ENCODE assay signal across 1 cellular context in genomic region chr22:19292262-19293230, GRCh38.
TF ChIP-seq lines count a peak whose summit lies in the region.

No MANE protein-coding gene starts in this region.

TF ChIP-seq in K562, 482 proteins besides CTCF, POLR2A, EP300 and RAD21 (continued from another document and continues in another):
- TF ChIP-seq ZNF263 (CRISPR knock-in tag; IDR thresholded peaks at IDR 0.05; ENCODE audit: borderline replicate concordance) (no peak), HNRNPUL1 (IDR thresholded peaks at IDR 0.05; ENCODE audit: low read length) (0 out of 2 replicates have a peak, but pooled peaks have one; percentile 17), LEF1 (IDR thresholded peaks at IDR 0.05) (no peak), HOMEZ (CRISPR knock-in tag; IDR thresholded peaks at IDR 0.05) (no peak), NBN (IDR thresholded peaks at IDR 0.05; ENCODE audit: low read depth) (no peak), POLR2H (tag; IDR thresholded peaks at IDR 0.05; ENCODE audit: low read depth) (no peak), ZKSCAN8 (CRISPR knock-in tag; IDR thresholded peaks at IDR 0.05) (no peak), SMAD2 (IDR thresholded peaks at IDR 0.05; ENCODE audit: low read depth, low read length) (0 out of 2 replicates have a peak, but pooled peaks have one; percentile 56), RFX5 (IDR thresholded peaks at IDR 0.05; ENCODE audit: low read depth, low read length) (no peak), TFAM (CRISPR knock-in tag; conservative IDR thresholded peaks at IDR 0.05) (no peak), TCF7 (IDR thresholded peaks at IDR 0.05; ENCODE audit: borderline replicate concordance) (no peak), SETDB1 (IDR thresholded peaks at IDR 0.05; ENCODE audit: low read length) (peak; percentile 67), RFX1 (IDR thresholded peaks at IDR 0.05) (no peak), KLF1 (tag; IDR thresholded peaks at IDR 0.05) (no peak), SIN3B (IDR thresholded peaks at IDR 0.05; ENCODE audit: low read depth) (no peak), ZNF444 (CRISPR knock-in tag; IDR thresholded peaks at IDR 0.05) (no peak), PHF8 (IDR thresholded peaks at IDR 0.05; ENCODE audit: borderline replicate concordance, low read length) (no peak), ZNF695 (CRISPR knock-in tag; IDR thresholded peaks at IDR 0.05) (no peak; the same call in 1 of the 2 replicates), THAP12 (CRISPR knock-in tag; IDR thresholded peaks at IDR 0.05) (peak; percentile 39; the same call in 1 of the 2 replicates), GTF2F1 (IDR thresholded peaks at IDR 0.05; ENCODE audit: low read depth, low read length) (no peak), MYBL2 (IDR thresholded peaks at IDR 0.05; ENCODE audit: low read depth) (no peak), MYBL2 (CRISPR knock-in tag; IDR thresholded peaks at IDR 0.05; ENCODE audit: borderline replicate concordance) (no peak), FOXJ2 (tag; IDR thresholded peaks at IDR 0.05) (no peak), KLF16 (IDR thresholded peaks at IDR 0.05) (no peak), DDX20 (tag; IDR thresholded peaks at IDR 0.05; ENCODE audit: low read depth) (no peak), NCOA4 (IDR thresholded peaks at IDR 0.05; ENCODE audit: partially characterized antibody) (no peak), ZEB2 (IDR thresholded peaks at IDR 0.05) (peak; percentile 89; the same call in 1 of the 2 replicates), BRD9 (IDR thresholded peaks at IDR 0.05; ENCODE audit: low read depth, partially characterized antibody) (no peak), ASH1L (IDR thresholded peaks at IDR 0.05; ENCODE audit: borderline replicate concordance, low read depth, partially characterized antibody) (no peak), ZNF778 (CRISPR knock-in tag; IDR thresholded peaks at IDR 0.05) (no peak), HMG20B (CRISPR knock-in tag; IDR thresholded peaks at IDR 0.05) (no peak), SUPT5H (IDR thresholded peaks at IDR 0.05) (0 out of 2 replicates have a peak, but pooled peaks have one; percentile 18), ZC3H11A (IDR thresholded peaks at IDR 0.05; ENCODE audit: low read depth, low read length) (no peak), TOE1 (IDR thresholded peaks at IDR 0.05; ENCODE audit: borderline replicate concordance) (peak; percentile 57; the same call in 1 of the 2 replicates), TOE1 (CRISPR knock-in tag; IDR thresholded peaks at IDR 0.05; ENCODE audit: borderline replicate concordance, low read depth) (0 out of 2 replicates have a peak, but pooled peaks have one; percentile 1), LCOR (CRISPR knock-in tag; IDR thresholded peaks at IDR 0.05) (no peak), SOX6 (IDR thresholded peaks at IDR 0.05) (no peak), OTX1 (CRISPR knock-in tag; IDR thresholded peaks at IDR 0.05) (0 out of 2 replicates have a peak, but pooled peaks have one; percentile 10), PCBP2 (IDR thresholded peaks at IDR 0.05; ENCODE audit: low read depth, low read length, poor library complexity, severe bottlenecking) (no peak), CBX5 (IDR thresholded peaks at IDR 0.05; ENCODE audit: borderline replicate concordance, low read depth) (no peak)
- TF ChIP-seq, protein P1, sequence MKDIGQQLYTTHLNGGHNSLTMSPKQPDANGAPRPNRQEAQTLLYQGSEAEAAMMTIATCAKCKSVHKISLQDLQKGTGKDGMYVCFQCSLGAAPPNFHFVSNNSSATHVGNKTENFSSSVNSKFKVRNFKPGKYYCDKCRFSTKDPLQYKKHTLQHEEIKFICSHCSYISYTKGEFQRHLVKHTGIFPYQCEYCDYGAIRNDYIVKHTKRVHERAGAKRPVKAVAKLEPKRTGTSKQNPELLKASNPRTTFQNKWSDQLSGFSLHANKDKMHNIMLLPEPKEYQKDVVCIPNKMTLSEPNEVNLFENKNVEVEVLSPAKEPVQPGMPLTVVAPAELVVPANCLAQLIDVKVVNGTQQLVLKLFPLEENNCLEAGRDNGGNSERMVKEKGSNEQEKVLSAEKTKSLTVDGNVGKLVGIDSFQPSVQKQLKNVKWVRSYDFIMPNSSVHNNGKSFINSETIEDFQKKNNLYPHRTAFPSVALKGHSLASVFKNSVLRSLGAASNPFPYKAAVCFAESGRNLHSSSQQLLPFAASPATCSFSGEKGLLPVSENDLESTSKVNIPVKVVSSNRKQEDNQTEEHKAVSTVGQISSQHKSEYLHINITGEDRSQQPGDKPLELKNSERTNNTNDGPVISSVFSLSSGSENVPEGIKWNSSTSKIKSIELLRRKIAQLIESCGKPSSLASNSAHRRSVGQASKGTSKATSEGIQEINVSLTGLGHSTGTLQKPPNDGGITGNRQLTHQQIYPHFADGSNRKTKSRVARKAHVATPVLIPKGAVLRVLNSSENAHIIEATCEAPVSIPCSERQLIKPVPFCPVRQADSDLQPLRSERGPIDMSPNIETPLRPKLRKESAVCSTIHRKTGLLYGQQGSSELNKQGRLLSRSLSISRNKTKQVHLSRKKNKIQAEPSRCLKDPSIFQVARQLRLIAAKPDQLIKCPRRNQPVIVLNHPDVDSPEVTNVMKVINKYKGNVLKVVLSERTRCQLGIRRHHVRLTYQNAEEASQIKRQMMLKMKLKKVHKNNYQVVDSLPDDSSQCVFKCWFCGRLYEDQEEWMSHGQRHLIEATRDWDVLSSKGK (CRISPR knock-in tag; IDR thresholded peaks at IDR 0.05): no peak
- TF ChIP-seq, protein P2, sequence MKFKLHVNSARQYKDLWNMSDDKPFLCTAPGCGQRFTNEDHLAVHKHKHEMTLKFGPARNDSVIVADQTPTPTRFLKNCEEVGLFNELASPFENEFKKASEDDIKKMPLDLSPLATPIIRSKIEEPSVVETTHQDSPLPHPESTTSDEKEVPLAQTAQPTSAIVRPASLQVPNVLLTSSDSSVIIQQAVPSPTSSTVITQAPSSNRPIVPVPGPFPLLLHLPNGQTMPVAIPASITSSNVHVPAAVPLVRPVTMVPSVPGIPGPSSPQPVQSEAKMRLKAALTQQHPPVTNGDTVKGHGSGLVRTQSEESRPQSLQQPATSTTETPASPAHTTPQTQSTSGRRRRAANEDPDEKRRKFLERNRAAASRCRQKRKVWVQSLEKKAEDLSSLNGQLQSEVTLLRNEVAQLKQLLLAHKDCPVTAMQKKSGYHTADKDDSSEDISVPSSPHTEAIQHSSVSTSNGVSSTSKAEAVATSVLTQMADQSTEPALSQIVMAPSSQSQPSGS (CRISPR knock-in tag; IDR thresholded peaks at IDR 0.05): no peak
- TF ChIP-seq, protein P3, sequence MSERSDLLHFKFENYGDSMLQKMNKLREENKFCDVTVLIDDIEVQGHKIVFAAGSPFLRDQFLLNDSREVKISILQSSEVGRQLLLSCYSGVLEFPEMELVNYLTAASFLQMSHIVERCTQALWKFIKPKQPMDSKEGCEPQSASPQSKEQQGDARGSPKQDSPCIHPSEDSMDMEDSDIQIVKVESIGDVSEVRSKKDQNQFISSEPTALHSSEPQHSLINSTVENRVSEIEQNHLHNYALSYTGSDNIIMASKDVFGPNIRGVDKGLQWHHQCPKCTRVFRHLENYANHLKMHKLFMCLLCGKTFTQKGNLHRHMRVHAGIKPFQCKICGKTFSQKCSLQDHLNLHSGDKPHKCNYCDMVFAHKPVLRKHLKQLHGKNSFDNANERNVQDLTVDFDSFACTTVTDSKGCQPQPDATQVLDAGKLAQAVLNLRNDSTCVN (CRISPR knock-in tag; IDR thresholded peaks at IDR 0.05): no peak
- TF ChIP-seq, protein P4, sequence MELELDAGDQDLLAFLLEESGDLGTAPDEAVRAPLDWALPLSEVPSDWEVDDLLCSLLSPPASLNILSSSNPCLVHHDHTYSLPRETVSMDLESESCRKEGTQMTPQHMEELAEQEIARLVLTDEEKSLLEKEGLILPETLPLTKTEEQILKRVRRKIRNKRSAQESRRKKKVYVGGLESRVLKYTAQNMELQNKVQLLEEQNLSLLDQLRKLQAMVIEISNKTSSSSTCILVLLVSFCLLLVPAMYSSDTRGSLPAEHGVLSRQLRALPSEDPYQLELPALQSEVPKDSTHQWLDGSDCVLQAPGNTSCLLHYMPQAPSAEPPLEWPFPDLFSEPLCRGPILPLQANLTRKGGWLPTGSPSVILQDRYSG (tag; conservative IDR thresholded peaks at IDR 0.05; ENCODE audit: low read depth): no peak
- TF ChIP-seq, protein P5, sequence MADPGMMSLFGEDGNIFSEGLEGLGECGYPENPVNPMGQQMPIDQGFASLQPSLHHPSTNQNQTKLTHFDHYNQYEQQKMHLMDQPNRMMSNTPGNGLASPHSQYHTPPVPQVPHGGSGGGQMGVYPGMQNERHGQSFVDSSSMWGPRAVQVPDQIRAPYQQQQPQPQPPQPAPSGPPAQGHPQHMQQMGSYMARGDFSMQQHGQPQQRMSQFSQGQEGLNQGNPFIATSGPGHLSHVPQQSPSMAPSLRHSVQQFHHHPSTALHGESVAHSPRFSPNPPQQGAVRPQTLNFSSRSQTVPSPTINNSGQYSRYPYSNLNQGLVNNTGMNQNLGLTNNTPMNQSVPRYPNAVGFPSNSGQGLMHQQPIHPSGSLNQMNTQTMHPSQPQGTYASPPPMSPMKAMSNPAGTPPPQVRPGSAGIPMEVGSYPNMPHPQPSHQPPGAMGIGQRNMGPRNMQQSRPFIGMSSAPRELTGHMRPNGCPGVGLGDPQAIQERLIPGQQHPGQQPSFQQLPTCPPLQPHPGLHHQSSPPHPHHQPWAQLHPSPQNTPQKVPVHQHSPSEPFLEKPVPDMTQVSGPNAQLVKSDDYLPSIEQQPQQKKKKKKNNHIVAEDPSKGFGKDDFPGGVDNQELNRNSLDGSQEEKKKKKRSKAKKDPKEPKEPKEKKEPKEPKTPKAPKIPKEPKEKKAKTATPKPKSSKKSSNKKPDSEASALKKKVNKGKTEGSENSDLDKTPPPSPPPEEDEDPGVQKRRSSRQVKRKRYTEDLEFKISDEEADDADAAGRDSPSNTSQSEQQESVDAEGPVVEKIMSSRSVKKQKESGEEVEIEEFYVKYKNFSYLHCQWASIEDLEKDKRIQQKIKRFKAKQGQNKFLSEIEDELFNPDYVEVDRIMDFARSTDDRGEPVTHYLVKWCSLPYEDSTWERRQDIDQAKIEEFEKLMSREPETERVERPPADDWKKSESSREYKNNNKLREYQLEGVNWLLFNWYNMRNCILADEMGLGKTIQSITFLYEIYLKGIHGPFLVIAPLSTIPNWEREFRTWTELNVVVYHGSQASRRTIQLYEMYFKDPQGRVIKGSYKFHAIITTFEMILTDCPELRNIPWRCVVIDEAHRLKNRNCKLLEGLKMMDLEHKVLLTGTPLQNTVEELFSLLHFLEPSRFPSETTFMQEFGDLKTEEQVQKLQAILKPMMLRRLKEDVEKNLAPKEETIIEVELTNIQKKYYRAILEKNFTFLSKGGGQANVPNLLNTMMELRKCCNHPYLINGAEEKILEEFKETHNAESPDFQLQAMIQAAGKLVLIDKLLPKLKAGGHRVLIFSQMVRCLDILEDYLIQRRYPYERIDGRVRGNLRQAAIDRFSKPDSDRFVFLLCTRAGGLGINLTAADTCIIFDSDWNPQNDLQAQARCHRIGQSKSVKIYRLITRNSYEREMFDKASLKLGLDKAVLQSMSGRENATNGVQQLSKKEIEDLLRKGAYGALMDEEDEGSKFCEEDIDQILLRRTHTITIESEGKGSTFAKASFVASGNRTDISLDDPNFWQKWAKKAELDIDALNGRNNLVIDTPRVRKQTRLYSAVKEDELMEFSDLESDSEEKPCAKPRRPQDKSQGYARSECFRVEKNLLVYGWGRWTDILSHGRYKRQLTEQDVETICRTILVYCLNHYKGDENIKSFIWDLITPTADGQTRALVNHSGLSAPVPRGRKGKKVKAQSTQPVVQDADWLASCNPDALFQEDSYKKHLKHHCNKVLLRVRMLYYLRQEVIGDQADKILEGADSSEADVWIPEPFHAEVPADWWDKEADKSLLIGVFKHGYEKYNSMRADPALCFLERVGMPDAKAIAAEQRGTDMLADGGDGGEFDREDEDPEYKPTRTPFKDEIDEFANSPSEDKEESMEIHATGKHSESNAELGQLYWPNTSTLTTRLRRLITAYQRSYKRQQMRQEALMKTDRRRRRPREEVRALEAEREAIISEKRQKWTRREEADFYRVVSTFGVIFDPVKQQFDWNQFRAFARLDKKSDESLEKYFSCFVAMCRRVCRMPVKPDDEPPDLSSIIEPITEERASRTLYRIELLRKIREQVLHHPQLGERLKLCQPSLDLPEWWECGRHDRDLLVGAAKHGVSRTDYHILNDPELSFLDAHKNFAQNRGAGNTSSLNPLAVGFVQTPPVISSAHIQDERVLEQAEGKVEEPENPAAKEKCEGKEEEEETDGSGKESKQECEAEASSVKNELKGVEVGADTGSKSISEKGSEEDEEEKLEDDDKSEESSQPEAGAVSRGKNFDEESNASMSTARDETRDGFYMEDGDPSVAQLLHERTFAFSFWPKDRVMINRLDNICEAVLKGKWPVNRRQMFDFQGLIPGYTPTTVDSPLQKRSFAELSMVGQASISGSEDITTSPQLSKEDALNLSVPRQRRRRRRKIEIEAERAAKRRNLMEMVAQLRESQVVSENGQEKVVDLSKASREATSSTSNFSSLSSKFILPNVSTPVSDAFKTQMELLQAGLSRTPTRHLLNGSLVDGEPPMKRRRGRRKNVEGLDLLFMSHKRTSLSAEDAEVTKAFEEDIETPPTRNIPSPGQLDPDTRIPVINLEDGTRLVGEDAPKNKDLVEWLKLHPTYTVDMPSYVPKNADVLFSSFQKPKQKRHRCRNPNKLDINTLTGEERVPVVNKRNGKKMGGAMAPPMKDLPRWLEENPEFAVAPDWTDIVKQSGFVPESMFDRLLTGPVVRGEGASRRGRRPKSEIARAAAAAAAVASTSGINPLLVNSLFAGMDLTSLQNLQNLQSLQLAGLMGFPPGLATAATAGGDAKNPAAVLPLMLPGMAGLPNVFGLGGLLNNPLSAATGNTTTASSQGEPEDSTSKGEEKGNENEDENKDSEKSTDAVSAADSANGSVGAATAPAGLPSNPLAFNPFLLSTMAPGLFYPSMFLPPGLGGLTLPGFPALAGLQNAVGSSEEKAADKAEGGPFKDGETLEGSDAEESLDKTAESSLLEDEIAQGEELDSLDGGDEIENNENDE (IDR thresholded peaks at IDR 0.05; ENCODE audit: low read depth, low read length): peak; percentile 54
